Comparison of ENCODE assay signal across 8 cellular contexts in the genomic region with DNA sequence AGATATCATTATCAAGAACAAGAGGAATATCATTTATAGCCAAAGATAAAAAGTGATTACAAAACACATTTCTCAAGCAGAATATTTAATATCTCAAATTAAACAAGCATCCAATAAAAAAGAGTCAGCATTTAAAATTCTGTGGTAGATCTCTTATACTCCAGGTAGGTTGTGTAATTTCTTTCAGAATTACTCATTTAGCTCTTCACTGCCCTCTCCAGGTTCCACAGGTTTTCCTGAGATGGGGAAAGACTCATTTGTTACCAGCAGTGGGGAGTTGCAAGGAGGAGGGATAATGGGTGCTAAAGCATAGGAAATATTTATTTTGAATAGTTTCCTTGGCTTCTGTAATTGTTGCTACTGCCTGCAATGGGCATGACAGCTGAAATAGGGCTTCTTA.
DNase-seq lines count a peak whose midpoint lies in the region; ATAC-seq and TF ChIP-seq lines count a peak whose summit lies in the region.

No MANE protein-coding gene starts in this region.

- TF ChIP-seq POLR2A in body of pancreas (IDR thresholded peaks at IDR 0.05) = no peak

- H3K9ac ChIP-seq in BLaER1 = no peak overlapping the region

- peaks cover 13% of the 10 kb centered on the region for H3K9me3 ChIP-seq in BLaER1
- no peaks in the 10 kb centered on the region for H3K9me3 ChIP-seq in body of pancreas
- H3K9me3 ChIP-seq in lower lobe of right lung = no peaks in the 10 kb centered on the region

- no peak overlapping the region for H3K4me2 ChIP-seq in BLaER1

- no peaks in the 10 kb centered on the region for H4K20me1 ChIP-seq in BLaER1

- ATAC-seq in body of pancreas = peak; percentile 63
- peak; percentile 71 to 91 for ATAC-seq in lower lobe of right lung
- no peak for ATAC-seq in HG02588 (IDR thresholded peaks at IDR 0.05; ENCODE audit: unreplicated experiment)
- ATAC-seq in HG02642 (IDR thresholded peaks at IDR 0.05; ENCODE audit: poor library complexity, unreplicated experiment) = no peak

- peak; percentile 28 for TF ChIP-seq CTCF in HFF-Myc (IDR thresholded peaks at IDR 0.05; ENCODE audit: low read depth, low read length, missing control alignments)
- TF ChIP-seq CTCF in body of pancreas (IDR thresholded peaks at IDR 0.05) = peak in 5 of 7 experiments; percentile 25 to 50 (median 37)
- peak; percentile 32 for TF ChIP-seq CTCF in lower lobe of right lung (IDR thresholded peaks at IDR 0.05)

- H3K27ac ChIP-seq in BLaER1 = 0 out of 2 replicates have a peak overlapping the region, but pooled peaks have one; percentile 24
- peak overlapping the region in 1 of 4 donors; percentile 30 for H3K27ac ChIP-seq in body of pancreas
- no peak overlapping the region for H3K27ac ChIP-seq in lower lobe of right lung

- H3K4me3 ChIP-seq in BLaER1 = no peak overlapping the region
- H3K4me3 ChIP-seq in HFF-Myc (replicated peaks; ENCODE audit: low read depth, low read length) = no peak overlapping the region
- H3K4me3 ChIP-seq in body of pancreas = no peak overlapping the region
- no peak overlapping the region for H3K4me3 ChIP-seq in lower lobe of right lung

- DNase-seq in HFF-Myc (ENCODE audit: extremely low read depth, low read depth) = no peak
- DNase-seq in body of pancreas = peak in 1 of 4 donors; percentile 14
- no peak for DNase-seq in lower lobe of right lung
- DNase-seq in effector CD8-positive, alpha-beta T cell (lab: John Stamatoyannopoulos, UW) = no peak
- no peak for DNase-seq in superior temporal gyrus (ENCODE audit: extremely low spot score)

- intact Hi-C loops in body of pancreas (cut with DNase I) = no loop called here
- intact Hi-C loops in lower lobe of right lung (cut with DNase I) = no loop called here

- H3K27me3 ChIP-seq in BLaER1 = no peaks in the 10 kb centered on the region
- H3K27me3 ChIP-seq in body of pancreas = no peaks in the 10 kb centered on the region
- no peaks in the 10 kb centered on the region for H3K27me3 ChIP-seq in lower lobe of right lung (ENCODE audit: low read depth)

- H3K36me3 ChIP-seq in BLaER1 (no peaks in the 10 kb centered on the region), body of pancreas (replicated peaks in 1 of 2; ENCODE audit: insufficient read depth in 1 of 2, low read depth in 2 of 2) (no peaks in the 10 kb centered on the region), lower lobe of right lung (no peaks in the 10 kb centered on the region)

- peaks cover 62% of the 10 kb centered on the region for H3K4me1 ChIP-seq in BLaER1
- no peaks in the 10 kb centered on the region for H3K4me1 ChIP-seq in body of pancreas
- H3K4me1 ChIP-seq in lower lobe of right lung = no peaks in the 10 kb centered on the region

Comparison
In these comparisons a context has a peak if more than half of its experiments do, and no peak if none do; other contexts are left out.
1. ATAC-seq: peak in body of pancreas (single experiment) and lower lobe of right lung (2 of 2); none in HG02588 (single experiment) and HG02642 (single experiment).
2. Peak in every context shown above with its lines, with median percentiles within 50 percentile points of each other: CTCF ChIP-seq.